Comparison of ENCODE assay signal across 8 cellular contexts in the genomic region with DNA sequence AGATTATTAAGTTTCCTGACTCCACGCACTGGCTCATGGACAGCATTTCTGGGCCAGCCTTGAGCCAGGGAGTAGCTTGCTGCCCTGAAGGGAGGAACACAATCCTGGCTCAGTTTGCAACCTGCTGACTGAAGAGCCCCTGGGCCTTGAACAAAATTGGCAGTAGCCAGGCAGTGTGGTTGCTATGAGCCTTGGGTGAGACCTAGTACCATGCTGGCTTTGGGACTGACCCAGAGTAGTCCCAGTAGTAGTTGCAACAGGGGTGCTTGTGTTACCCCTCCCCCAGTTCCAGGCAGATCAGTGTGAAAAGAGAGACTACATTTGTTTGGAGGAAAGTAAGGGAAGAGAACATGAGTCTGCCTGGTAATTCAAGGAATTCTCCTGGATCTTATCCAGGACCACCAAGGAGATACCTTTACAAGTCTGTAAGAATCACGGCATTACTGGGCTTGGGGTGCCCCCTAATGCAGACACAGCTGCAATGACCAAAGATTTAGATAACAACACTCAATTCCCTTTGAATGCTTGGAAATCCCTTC. TPM values are rescaled to one million over a fixed set of nuclear protein-coding genes. Genes with fewer than 3 reads are reported as not detected.
DNase-seq lines count a peak whose midpoint lies in the region; ATAC-seq and TF ChIP-seq lines count a peak whose summit lies in the region.

No MANE protein-coding gene starts in this region.

- no TSS peak for BruUV-seq in PC-3 (replicated peaks; lab: Mats Ljungman, UMichigan)

- POLR2A ChIA-PET in PC-3 (lab: Charles Lee; ENCODE audit: unreplicated experiment) = no interaction called here

- H3K4me2 ChIP-seq in PC-3 (ENCODE audit: low read length) = no peak overlapping the region

- no peaks in the 10 kb centered on the region for H3K9me3 ChIP-seq in PC-3 (ENCODE audit: low read length)

- H3K27me3 ChIP-seq in GM06990 (replicated peaks; ENCODE audit: control insufficient read depth, insufficient read depth, low read length) = no peaks in the 10 kb centered on the region
- no peaks in the 10 kb centered on the region for H3K27me3 ChIP-seq in PC-3 (ENCODE audit: low read length)

- H4K20me1 ChIP-seq in PC-3 (ENCODE audit: low read length) = no peaks in the 10 kb centered on the region

- CTCF ChIA-PET in PC-3 (lab: Charles Lee) = no interaction called here

- H3K4me1 ChIP-seq in PC-3 (ENCODE audit: insufficient read depth, low read length) = peaks cover 16% of the 10 kb centered on the region

- TF ChIP-seq CTCF in GM06990 (IDR thresholded peaks at IDR 0.05; ENCODE audit: insufficient read depth, low read length, poor library complexity, severe bottlenecking) = peak; percentile 33
- TF ChIP-seq CTCF in PC-3 (conservative IDR thresholded peaks at IDR 0.05; ENCODE audit: low read depth, low read length) = peak; percentile 46
- peak; percentile 58 for TF ChIP-seq CTCF in epithelial cell of proximal tubule (conservative IDR thresholded peaks at IDR 0.05; ENCODE audit: low read depth, low read length)
- no peak for TF ChIP-seq CTCF in omental fat pad (IDR thresholded peaks at IDR 0.05)

- H3K4me3 ChIP-seq in GM06990 (replicated peaks; ENCODE audit: low read depth, low read length) (no peak overlapping the region), PC-3 (ENCODE audit: low read length) (no peak overlapping the region), epithelial cell of proximal tubule (ENCODE audit: low read depth, low read length) (no peak overlapping the region)

- no peaks in the 10 kb centered on the region for H3K9me2 ChIP-seq in PC-3 (replicated peaks; ENCODE audit: low read length)

- DNase-seq in GM06990 (ENCODE audit: extremely low read depth, insufficient read length) (no peak), PC-3 (peak; percentile 37), epithelial cell of proximal tubule (ENCODE audit: low read depth) (no peak), omental fat pad (ENCODE audit: low spot score) (no peak), DMS153 treated with DMSO at 0.1 percent for 48 hours (lab: John Stamatoyannopoulos, UW; ENCODE audit: unreplicated experiment) (no peak), DMS53 (lab: John Stamatoyannopoulos, UW) (no peak), GM03348 (ENCODE audit: low spot score) (no peak)
- DNase-seq in activated CD4-positive, alpha-beta T cell treated with anti-CD3 and anti-CD28 coated beads, Interleukin-2, amount 50 U/mL, for 1 hour = no peak

- H3K27ac ChIP-seq in PC-3 (ENCODE audit: low read length) = no peak overlapping the region

- H3K36me3 ChIP-seq in GM06990 (ENCODE audit: control insufficient read depth, insufficient read depth, low read length) (no peaks in the 10 kb centered on the region), PC-3 (ENCODE audit: low read depth, low read length) (no peaks in the 10 kb centered on the region)

- H3K79me2 ChIP-seq in PC-3 (ENCODE audit: low read length) = peaks cover 41% of the 10 kb centered on the region

- ATAC-seq in PC-3 = peak; percentile 18; the same call in 1 of the 2 replicates
- ATAC-seq in omental fat pad (ENCODE audit: low FRiP score) = peak; percentile 76

- intact Hi-C loops in PC-3 (cut with micrococcal nuclease) = no loop called here

- no peak overlapping the region for H3K9ac ChIP-seq in PC-3 (ENCODE audit: low read length)

- H3F3A ChIP-seq in PC-3 (ENCODE audit: low read length, unreplicated experiment) = no peaks in the 10 kb centered on the region

- H2AFZ ChIP-seq in PC-3 (ENCODE audit: low read length) = no peak overlapping the region

RNA-seq across cellular contexts. Expression of gene ITGBL1, which starts 22.0 kb away (rescaled TPM):
- 37.1 and 42.0 TPM in 2 replicates for total RNA-seq in PC-3 (2014; rRNA removed)
- total RNA-seq in epithelial cell of proximal tubule = 0.94 and 1.1 TPM in 2 replicates
- total RNA-seq in omental fat pad = 1 to 10 TPM; 1.3 to 3.5 (median 2.4) TPM

RNA-seq across cellular contexts. Expression of gene NALCN, which starts 58.2 kb away (rescaled TPM):
- 6.4 and 11.8 TPM in 2 replicates for total RNA-seq in PC-3 (2014; rRNA removed)
- total RNA-seq in epithelial cell of proximal tubule = 0.35 and 3.8 TPM in 2 replicates
- total RNA-seq in omental fat pad = under 1 TPM; 0.28 to 0.84 (median 0.38) TPM

Comparison
In these comparisons a context has a peak if more than half of its experiments do, and no peak if none do; other contexts are left out.
1. CTCF ChIP-seq: peak in GM06990 (single experiment), PC-3 (single experiment) and epithelial cell of proximal tubule (single experiment); none in omental fat pad (0 of 3).